ENCODE assay signal across 21 cellular contexts in genomic region chr6:104201557-104201956, GRCh38.
A peak's percentile ranks its signal among the peaks of the same experiment; 100 is the strongest.
DNase-seq lines count a peak whose midpoint lies in the region; ATAC-seq lines count a peak whose summit lies in the region.
"Had no signal": no experiment of that assay in that cellular context is flagged by ENCODE, and none has a peak within 500 bp of the region (broad histone marks: within the 10 kb centered on the region; RNA-seq: fewer than 3 reads in every experiment).

No MANE protein-coding gene starts in this region.

- H3K4me1 Mint-ChIP-seq in natural killer cell treated with Interleukin-12 subunit alpha and Interleukin-12 subunit beta and Interleukin-15 and Interleukin-18, amount 100 ng/mL, for 72 hours (ENCODE audit: low read depth in 2 of 2), result no peaks in the 10 kb centered on the region
- H3K4me1 Mint-ChIP-seq: CD4-positive, CD25-positive, alpha-beta regulatory T cell had no signal

- H3K36me3 Mint-ChIP-seq in natural killer cell treated with Interleukin-12 subunit alpha and Interleukin-12 subunit beta and Interleukin-15 and Interleukin-18, amount 100 ng/mL, for 72 hours, result no peaks in the 10 kb centered on the region
- H3K36me3 Mint-ChIP-seq: CD4-positive, CD25-positive, alpha-beta regulatory T cell had no signal

- no peaks in the 10 kb centered on the region for H3K27me3 ChIP-seq in Karpas-422 (ENCODE audit: low read length)
- H3K27me3 ChIP-seq: BE2C, Peyer's patch, SJSA1 had no signal

- H4K20me1 ChIP-seq in Karpas-422 (ENCODE audit: insufficient read depth, low read depth, low read length), result no peaks in the 10 kb centered on the region

- H3K4me3 ChIP-seq in Karpas-422 (ENCODE audit: low read length), result no peak overlapping the region
- H3K4me3 ChIP-seq: A549, Peyer's patch, SJSA1 had no signal

- no peaks in the 10 kb centered on the region for H3K79me2 ChIP-seq in Karpas-422 (ENCODE audit: low read length)

- H3K9me2 ChIP-seq in Karpas-422 (replicated peaks; ENCODE audit: insufficient read depth, low read length), result no peaks in the 10 kb centered on the region

- peaks cover 17% of the 10 kb centered on the region for H3K9me3 Mint-ChIP-seq in natural killer cell treated with Interleukin-12 subunit alpha and Interleukin-12 subunit beta and Interleukin-15 and Interleukin-18, amount 100 ng/mL, for 72 hours

- no peak overlapping the region for H3K9ac ChIP-seq in Karpas-422 (ENCODE audit: low read length)

- H3K27ac ChIP-seq in Karpas-422 (ENCODE audit: low read length), result no peak overlapping the region
- H3K27ac ChIP-seq: A549, Peyer's patch, SJSA1 had no signal

- H3K36me3 ChIP-seq in Karpas-422 (ENCODE audit: insufficient read depth, low read length), result no peaks in the 10 kb centered on the region
- H3K36me3 ChIP-seq: BE2C, Peyer's patch, SJSA1 had no signal

- H3K4me1 ChIP-seq in Karpas-422 (ENCODE audit: low read length), result no peaks in the 10 kb centered on the region
- H3K4me1 ChIP-seq: A549, BE2C, Peyer's patch, SJSA1 had no signal

- H3K4me2 ChIP-seq in Karpas-422 (ENCODE audit: low read depth, low read length, poor library complexity, severe bottlenecking), result no peak overlapping the region
- H3K4me2 ChIP-seq: A549 had no signal

- no peak overlapping the region for H3K4me3 Mint-ChIP-seq in natural killer cell treated with Interleukin-12 subunit alpha and Interleukin-12 subunit beta and Interleukin-15 and Interleukin-18, amount 100 ng/mL, for 72 hours

- H2AFZ ChIP-seq in Karpas-422 (ENCODE audit: low read length), result no peak overlapping the region

- ATAC-seq in HG02763 (IDR thresholded peaks at IDR 0.05; ENCODE audit: unreplicated experiment), result no peak
- no peak for ATAC-seq in natural killer cell treated with Interleukin-12 subunit alpha and Interleukin-12 subunit beta and Interleukin-15 and Interleukin-18, amount 100 ng/mL, for 72 hours
- ATAC-seq: A549 had no signal

- DNase-seq in SHP77 (lab: John Stamatoyannopoulos, UW), result peak; percentile 3 to 8
- no peak for DNase-seq in SHP77 treated with DMSO at 0.1 percent for 48 hours (lab: John Stamatoyannopoulos, UW)
- peak; percentile 52 for DNase-seq in Karpas-422
- DNase-seq in UCSD-AML1 (lab: John Stamatoyannopoulos, UW; ENCODE audit: unreplicated experiment), result peak; percentile 9
- no peak for DNase-seq in DMS79 treated with DMSO at 0.1 percent for 48 hours (lab: John Stamatoyannopoulos, UW)
- DNase-seq in natural killer cell treated with Interleukin-12 subunit alpha and Interleukin-12 subunit beta and Interleukin-15 and Interleukin-18, amount 100 ng/mL, for 72 hours (ENCODE audit: low spot score), result no peak
- DNase-seq: BE2C; CD4-positive, CD25-positive, alpha-beta regulatory T cell; COR-L47; GOT3; KBM-7; NCI-H1417 treated with DMSO at 0.1 percent for 48 hours; NCI-H187; NCI-H446; NCI-H526; NK-92 treated with Interleukin-12 subunit alpha and Interleukin-12 subunit beta, amount 100 ng/mL, for 24 hours; Peyer's patch; T-helper 9 cell had no signal

- H3K27ac Mint-ChIP-seq in natural killer cell treated with Interleukin-12 subunit alpha and Interleukin-12 subunit beta and Interleukin-15 and Interleukin-18, amount 100 ng/mL, for 72 hours, result no peak overlapping the region
- H3K27ac Mint-ChIP-seq: CD4-positive, CD25-positive, alpha-beta regulatory T cell had no signal

- no peaks in the 10 kb centered on the region for H3K27me3 Mint-ChIP-seq in natural killer cell treated with Interleukin-12 subunit alpha and Interleukin-12 subunit beta and Interleukin-15 and Interleukin-18, amount 100 ng/mL, for 72 hours
- H3K27me3 Mint-ChIP-seq: CD4-positive, CD25-positive, alpha-beta regulatory T cell had no signal

- no peaks in the 10 kb centered on the region for H3K9me3 ChIP-seq in Karpas-422 (ENCODE audit: low read length)
- H3K9me3 ChIP-seq: A549, BE2C, SJSA1 had no signal

Comparison
In these comparisons a context has a peak if more than half of its experiments do, and no peak if none do; other contexts are left out.
1. DNase-seq: peak in SHP77 (2 of 2), Karpas-422 (single experiment) and UCSD-AML1 (single experiment); none in SHP77 treated with DMSO at 0.1 percent for 48 hours (single experiment), DMS79 treated with DMSO at 0.1 percent for 48 hours (single experiment) and natural killer cell treated with Interleukin-12 subunit alpha and Interleukin-12 subunit beta and Interleukin-15 and Interleukin-18, amount 100 ng/mL, for 72 hours (single experiment).